30 cellular contexts compared by ENCODE assay signal in genomic region chr6:36399970-36400369, GRCh38. TPM values are rescaled to one million over a fixed set of nuclear protein-coding genes. Genes with fewer than 3 reads are reported as not detected.
"Had no signal": no experiment of that assay in that cellular context is flagged by ENCODE, and none has a peak within 500 bp of the region (broad histone marks: within the 10 kb centered on the region; RNA-seq: fewer than 3 reads in every experiment).

No MANE protein-coding gene starts in this region.

- H3K4me3 ChIP-seq: breast epithelium, gastroesophageal sphincter, ovary, prostate gland, skin epidermis, stomach, thyroid gland, upper lobe of left lung, vagina had no signal

- H3K27me3 ChIP-seq: breast epithelium, gastroesophageal sphincter, ovary, thyroid gland, upper lobe of left lung, vagina had no signal

- H3K27ac ChIP-seq: breast epithelium, gastroesophageal sphincter, ovary, prostate gland, skin epidermis, stomach, thyroid gland, upper lobe of left lung, vagina had no signal

- H3K4me3 Mint-ChIP-seq: activated CD4-positive, alpha-beta memory T cell treated with anti-CD3 and anti-CD28 coated beads, Interleukin-2, amount 10 ng/mL, durations not matched to agents 7 days and 5 days; activated CD4-positive, alpha-beta T cell treated with anti-CD3 and anti-CD28 coated beads, Interleukin-2, amount 10 ng/mL, durations not matched to agents 7 days and 5 days; activated naive CD4-positive, alpha-beta T cell treated with anti-CD3 and anti-CD28 coated beads, Interleukin-2, amount 50 U/mL, for 24 hours; activated naive CD8-positive, alpha-beta T cell treated with anti-CD3 and anti-CD28 coated beads, Interleukin-2, amount 50 U/mL, for 24 hours; activated T-cell treated with anti-CD3 and anti-CD28 coated beads, Interleukin-2, amount 50 U/mL, for 4 hours; mesothelial cell of epicardium; naive thymus-derived CD4-positive, alpha-beta T cell had no signal

- H3K36me3 ChIP-seq: breast epithelium, gastroesophageal sphincter, ovary, prostate gland, stomach, thyroid gland, upper lobe of left lung, vagina had no signal

- H3K27me3 Mint-ChIP-seq: activated naive CD4-positive, alpha-beta T cell treated with anti-CD3 and anti-CD28 coated beads, Interleukin-2, amount 50 U/mL, for 24 hours had no signal

- H3K4me1 ChIP-seq: breast epithelium, gastroesophageal sphincter, prostate gland, stomach, thyroid gland, upper lobe of left lung, vagina had no signal

- DNase-seq: activated CD4-positive, alpha-beta memory T cell treated with anti-CD3 and anti-CD28 coated beads, Interleukin-2, amount 10 ng/mL, durations not matched to agents 7 days and 5 days; activated CD4-positive, alpha-beta T cell treated with anti-CD3 and anti-CD28 coated beads for 1 hour; activated CD4-positive, alpha-beta T cell treated with anti-CD3 and anti-CD28 coated beads, Interleukin-2, amount 10 ng/mL, durations not matched to agents 7 days and 5 days; activated CD8-positive, alpha-beta memory T cell treated with anti-CD3 and anti-CD28 coated beads, Interleukin-2, amount 50 U/mL, for 48 hours; activated naive CD8-positive, alpha-beta T cell treated with anti-CD3 and anti-CD28 coated beads, Interleukin-2, amount 50 U/mL, for 24 hours; activated T-cell treated with anti-CD3 and anti-CD28 coated beads, Interleukin-2, amount 50 U/mL, for 4 hours; amygdala; central memory CD4-positive, alpha-beta T cell; hippocampal formation; left colon; mammary epithelial cell; naive thymus-derived CD4-positive, alpha-beta T cell; ovary; retina; stimulated activated CD4-positive, alpha-beta T cell treated with anti-CD3 and anti-CD28 coated beads, Interleukin-12 subunit alpha, Interleukin-12 subunit beta, amount 100 ng/mL, for 4 hours; stimulated activated CD4-positive, alpha-beta T cell treated with anti-CD3 and anti-CD28 coated beads, Interleukin-4, amount 100 ng/mL, for 1 hour; stomach; thyroid gland; upper lobe of left lung had no signal

- H3K9me3 ChIP-seq: breast epithelium, prostate gland, stomach, thyroid gland, upper lobe of left lung, vagina had no signal

- H3K36me3 Mint-ChIP-seq: activated naive CD4-positive, alpha-beta T cell treated with anti-CD3 and anti-CD28 coated beads, Interleukin-2, amount 50 U/mL, for 24 hours; mesothelial cell of epicardium had no signal

- ATAC-seq: activated naive CD8-positive, alpha-beta T cell treated with anti-CD3 and anti-CD28 coated beads, Interleukin-2, amount 50 U/mL, for 24 hours; activated T-cell treated with anti-CD3 and anti-CD28 coated beads, Interleukin-2, amount 50 U/mL, for 4 hours; gastroesophageal sphincter; left colon; naive thymus-derived CD4-positive, alpha-beta T cell; sciatic nerve had no signal

- H3K4me1 Mint-ChIP-seq: activated CD4-positive, alpha-beta memory T cell treated with anti-CD3 and anti-CD28 coated beads, Interleukin-2, amount 10 ng/mL, durations not matched to agents 7 days and 5 days; activated CD4-positive, alpha-beta T cell treated with anti-CD3 and anti-CD28 coated beads, Interleukin-2, amount 10 ng/mL, durations not matched to agents 7 days and 5 days; activated naive CD4-positive, alpha-beta T cell treated with anti-CD3 and anti-CD28 coated beads, Interleukin-2, amount 50 U/mL, for 24 hours; mesothelial cell of epicardium; naive thymus-derived CD4-positive, alpha-beta T cell had no signal

- H3K9me3 Mint-ChIP-seq: activated CD4-positive, alpha-beta memory T cell treated with anti-CD3 and anti-CD28 coated beads, Interleukin-2, amount 10 ng/mL, durations not matched to agents 7 days and 5 days; activated CD4-positive, alpha-beta T cell treated with anti-CD3 and anti-CD28 coated beads, Interleukin-2, amount 10 ng/mL, durations not matched to agents 7 days and 5 days; activated naive CD4-positive, alpha-beta T cell treated with anti-CD3 and anti-CD28 coated beads, Interleukin-2, amount 50 U/mL, for 24 hours; activated naive CD8-positive, alpha-beta T cell treated with anti-CD3 and anti-CD28 coated beads, Interleukin-2, amount 50 U/mL, for 24 hours; activated T-cell treated with anti-CD3 and anti-CD28 coated beads, Interleukin-2, amount 50 U/mL, for 4 hours; activated T-helper 2 cell treated with anti-CD3 and anti-CD28 coated beads, Interferon-gamma antibody, Interleukin-2, Interleukin-4, amounts not matched to agents 10 μg/mL and 5 μg/mL and 100 μg/mL, durations not matched to agents 14 hours and 24 hours and 36 hours; naive thymus-derived CD4-positive, alpha-beta T cell had no signal

- H3K27ac Mint-ChIP-seq: activated CD4-positive, alpha-beta memory T cell treated with anti-CD3 and anti-CD28 coated beads, Interleukin-2, amount 10 ng/mL, durations not matched to agents 7 days and 5 days; activated CD4-positive, alpha-beta T cell treated with anti-CD3 and anti-CD28 coated beads, Interleukin-2, amount 10 ng/mL, durations not matched to agents 7 days and 5 days; activated naive CD4-positive, alpha-beta T cell treated with anti-CD3 and anti-CD28 coated beads, Interleukin-2, amount 50 U/mL, for 24 hours; activated naive CD8-positive, alpha-beta T cell treated with anti-CD3 and anti-CD28 coated beads, Interleukin-2, amount 50 U/mL, for 24 hours; activated T-helper 2 cell treated with anti-CD3 and anti-CD28 coated beads, Interferon-gamma antibody, Interleukin-2, Interleukin-4, amounts not matched to agents 10 μg/mL and 5 μg/mL and 100 μg/mL, durations not matched to agents 14 hours and 24 hours and 36 hours; mesothelial cell of epicardium; naive thymus-derived CD4-positive, alpha-beta T cell had no signal

RNA-seq across cellular contexts. Expression of gene PXT1, which starts 42.7 kb away (rescaled TPM):
- total RNA-seq: endothelial cell of umbilical vein, left colon, liver, mesothelial cell of epicardium, ovary, stomach, thyroid gland, vagina had no signal
